In the genomic region with DNA sequence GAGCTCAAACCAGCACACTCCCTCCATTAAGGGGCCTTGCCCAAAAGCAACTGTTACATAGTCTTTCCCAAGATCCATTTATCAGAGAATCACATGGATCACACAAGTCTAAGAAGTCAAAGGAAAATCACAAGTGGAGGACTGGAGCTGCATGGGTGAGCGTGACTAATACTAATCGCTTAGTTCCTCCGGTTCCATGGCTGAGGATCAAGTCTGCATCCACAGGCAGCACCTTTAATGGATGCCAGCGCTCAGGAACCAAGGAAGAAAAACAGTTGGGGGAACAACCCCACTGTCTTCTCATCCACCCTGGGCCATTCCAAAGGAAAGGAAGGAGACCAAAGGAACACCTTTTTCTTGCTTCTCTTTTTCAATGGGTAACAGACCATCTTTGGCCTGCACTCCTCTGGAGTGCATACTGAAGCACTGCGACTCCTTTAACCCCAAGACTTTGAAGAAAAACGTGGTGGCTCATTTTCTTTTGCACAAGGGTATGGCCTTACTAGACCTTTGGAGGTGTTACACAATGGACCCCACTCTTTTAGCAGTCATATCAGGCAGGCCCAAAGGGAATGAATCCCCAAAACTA, we compare ENCODE assay signal across 1 cellular context.
A peak's percentile ranks its signal among the peaks of the same experiment; 100 is the strongest.
TF ChIP-seq lines count a peak whose summit lies in the region.

No MANE protein-coding gene starts in this region.

TF ChIP-seq in HepG2, 621 proteins besides CTCF, POLR2A, EP300 and RAD21:
- TF ChIP-seq NCOA2 (CRISPR knock-in tag; IDR thresholded peaks at IDR 0.05) (no peak), ZBTB20 (CRISPR knock-in tag; IDR thresholded peaks at IDR 0.05; ENCODE audit: borderline replicate concordance, low read depth) (no peak), SNAPC2 (CRISPR knock-in tag; IDR thresholded peaks at IDR 0.05) (no peak), ASH2L (IDR thresholded peaks at IDR 0.05; ENCODE audit: insufficient read length, low read depth, low read length) (no peak), SETDB1 (CRISPR knock-in tag; IDR thresholded peaks at IDR 0.05; ENCODE audit: borderline replicate concordance) (peak; percentile 96), ZNF569 (CRISPR knock-in tag; IDR thresholded peaks at IDR 0.05; ENCODE audit: borderline replicate concordance) (no peak), CBX5 (CRISPR knock-in tag; IDR thresholded peaks at IDR 0.05; ENCODE audit: borderline replicate concordance) (0 out of 2 replicates have a peak, but pooled peaks have one; percentile 51), TOPORS (CRISPR knock-in tag; IDR thresholded peaks at IDR 0.05) (peak; percentile 93), MTA3 (CRISPR knock-in tag; IDR thresholded peaks at IDR 0.05) (no peak), SKI (IDR thresholded peaks at IDR 0.05; ENCODE audit: partially characterized antibody) (no peak), ZFP36L1 (CRISPR knock-in tag; IDR thresholded peaks at IDR 0.05) (no peak), MXD4 (CRISPR knock-in tag; IDR thresholded peaks at IDR 0.05) (no peak), NFRKB (IDR thresholded peaks at IDR 0.05) (no peak), REL (CRISPR knock-in tag; conservative IDR thresholded peaks at IDR 0.05) (no peak), ZNF460 (CRISPR knock-in tag; IDR thresholded peaks at IDR 0.05; ENCODE audit: borderline replicate concordance) (no peak), ZNF766 (CRISPR knock-in tag; IDR thresholded peaks at IDR 0.05; ENCODE audit: borderline replicate concordance) (no peak), SUZ12 (IDR thresholded peaks at IDR 0.05; ENCODE audit: low read depth, low read length) (no peak), SMARCC2 (IDR thresholded peaks at IDR 0.05) (no peak), ZNF234 (CRISPR knock-in tag; conservative IDR thresholded peaks at IDR 0.05) (no peak), CBX1 (IDR thresholded peaks at IDR 0.05; ENCODE audit: low read depth) (peak; percentile 48), CHCHD3 (CRISPR knock-in tag; IDR thresholded peaks at IDR 0.05) (no peak), NBN (conservative IDR thresholded peaks at IDR 0.05) (no peak), HOXA7 (CRISPR knock-in tag; IDR thresholded peaks at IDR 0.05) (no peak), ZBTB1 (CRISPR knock-in tag; IDR thresholded peaks at IDR 0.05; ENCODE audit: borderline replicate concordance) (no peak), ZNF616 (CRISPR knock-in tag; IDR thresholded peaks at IDR 0.05; ENCODE audit: low read depth) (peak; percentile 100), FOXA1 (IDR thresholded peaks at IDR 0.05) (no peak), FOXA1 (CRISPR knock-in tag; IDR thresholded peaks at IDR 0.05) (no peak)
- TF ChIP-seq, protein P1, sequence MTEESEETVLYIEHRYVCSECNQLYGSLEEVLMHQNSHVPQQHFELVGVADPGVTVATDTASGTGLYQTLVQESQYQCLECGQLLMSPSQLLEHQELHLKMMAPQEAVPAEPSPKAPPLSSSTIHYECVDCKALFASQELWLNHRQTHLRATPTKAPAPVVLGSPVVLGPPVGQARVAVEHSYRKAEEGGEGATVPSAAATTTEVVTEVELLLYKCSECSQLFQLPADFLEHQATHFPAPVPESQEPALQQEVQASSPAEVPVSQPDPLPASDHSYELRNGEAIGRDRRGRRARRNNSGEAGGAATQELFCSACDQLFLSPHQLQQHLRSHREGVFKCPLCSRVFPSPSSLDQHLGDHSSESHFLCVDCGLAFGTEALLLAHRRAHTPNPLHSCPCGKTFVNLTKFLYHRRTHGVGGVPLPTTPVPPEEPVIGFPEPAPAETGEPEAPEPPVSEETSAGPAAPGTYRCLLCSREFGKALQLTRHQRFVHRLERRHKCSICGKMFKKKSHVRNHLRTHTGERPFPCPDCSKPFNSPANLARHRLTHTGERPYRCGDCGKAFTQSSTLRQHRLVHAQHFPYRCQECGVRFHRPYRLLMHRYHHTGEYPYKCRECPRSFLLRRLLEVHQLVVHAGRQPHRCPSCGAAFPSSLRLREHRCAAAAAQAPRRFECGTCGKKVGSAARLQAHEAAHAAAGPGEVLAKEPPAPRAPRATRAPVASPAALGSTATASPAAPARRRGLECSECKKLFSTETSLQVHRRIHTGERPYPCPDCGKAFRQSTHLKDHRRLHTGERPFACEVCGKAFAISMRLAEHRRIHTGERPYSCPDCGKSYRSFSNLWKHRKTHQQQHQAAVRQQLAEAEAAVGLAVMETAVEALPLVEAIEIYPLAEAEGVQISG (CRISPR knock-in tag; IDR thresholded peaks at IDR 0.05) = no peak
- TF ChIP-seq, protein P2, sequence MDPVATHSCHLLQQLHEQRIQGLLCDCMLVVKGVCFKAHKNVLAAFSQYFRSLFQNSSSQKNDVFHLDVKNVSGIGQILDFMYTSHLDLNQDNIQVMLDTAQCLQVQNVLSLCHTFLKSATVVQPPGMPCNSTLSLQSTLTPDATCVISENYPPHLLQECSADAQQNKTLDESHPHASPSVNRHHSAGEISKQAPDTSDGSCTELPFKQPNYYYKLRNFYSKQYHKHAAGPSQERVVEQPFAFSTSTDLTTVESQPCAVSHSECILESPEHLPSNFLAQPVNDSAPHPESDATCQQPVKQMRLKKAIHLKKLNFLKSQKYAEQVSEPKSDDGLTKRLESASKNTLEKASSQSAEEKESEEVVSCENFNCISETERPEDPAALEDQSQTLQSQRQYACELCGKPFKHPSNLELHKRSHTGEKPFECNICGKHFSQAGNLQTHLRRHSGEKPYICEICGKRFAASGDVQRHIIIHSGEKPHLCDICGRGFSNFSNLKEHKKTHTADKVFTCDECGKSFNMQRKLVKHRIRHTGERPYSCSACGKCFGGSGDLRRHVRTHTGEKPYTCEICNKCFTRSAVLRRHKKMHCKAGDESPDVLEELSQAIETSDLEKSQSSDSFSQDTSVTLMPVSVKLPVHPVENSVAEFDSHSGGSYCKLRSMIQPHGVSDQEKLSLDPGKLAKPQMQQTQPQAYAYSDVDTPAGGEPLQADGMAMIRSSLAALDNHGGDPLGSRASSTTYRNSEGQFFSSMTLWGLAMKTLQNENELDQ (CRISPR knock-in tag; IDR thresholded peaks at IDR 0.05; ENCODE audit: borderline replicate concordance) = no peak
- TF ChIP-seq, protein P3, sequence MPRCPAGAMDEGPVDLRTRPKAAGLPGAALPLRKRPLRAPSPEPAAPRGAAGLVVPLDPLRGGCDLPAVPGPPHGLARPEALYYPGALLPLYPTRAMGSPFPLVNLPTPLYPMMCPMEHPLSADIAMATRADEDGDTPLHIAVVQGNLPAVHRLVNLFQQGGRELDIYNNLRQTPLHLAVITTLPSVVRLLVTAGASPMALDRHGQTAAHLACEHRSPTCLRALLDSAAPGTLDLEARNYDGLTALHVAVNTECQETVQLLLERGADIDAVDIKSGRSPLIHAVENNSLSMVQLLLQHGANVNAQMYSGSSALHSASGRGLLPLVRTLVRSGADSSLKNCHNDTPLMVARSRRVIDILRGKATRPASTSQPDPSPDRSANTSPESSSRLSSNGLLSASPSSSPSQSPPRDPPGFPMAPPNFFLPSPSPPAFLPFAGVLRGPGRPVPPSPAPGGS (CRISPR knock-in tag; IDR thresholded peaks at IDR 0.05) = no peak
- TF ChIP-seq, protein P4, sequence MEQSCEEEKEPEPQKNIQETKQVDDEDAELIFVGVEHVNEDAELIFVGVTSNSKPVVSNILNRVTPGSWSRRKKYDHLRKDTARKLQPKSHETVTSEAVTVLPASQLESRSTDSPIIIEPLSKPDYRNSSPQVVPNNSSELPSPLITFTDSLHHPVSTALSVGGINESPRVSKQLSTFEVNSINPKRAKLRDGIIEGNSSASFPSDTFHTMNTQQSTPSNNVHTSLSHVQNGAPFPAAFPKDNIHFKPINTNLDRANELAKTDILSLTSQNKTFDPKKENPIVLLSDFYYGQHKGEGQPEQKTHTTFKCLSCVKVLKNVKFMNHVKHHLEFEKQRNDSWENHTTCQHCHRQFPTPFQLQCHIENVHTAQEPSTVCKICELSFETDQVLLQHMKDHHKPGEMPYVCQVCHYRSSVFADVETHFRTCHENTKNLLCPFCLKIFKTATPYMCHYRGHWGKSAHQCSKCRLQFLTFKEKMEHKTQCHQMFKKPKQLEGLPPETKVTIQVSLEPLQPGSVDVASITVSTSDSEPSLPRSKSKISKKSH (CRISPR knock-in tag; IDR thresholded peaks at IDR 0.05; ENCODE audit: borderline replicate concordance) = peak; percentile 63; the same call in 1 of the 2 replicates
- TF ChIP-seq, protein P5, sequence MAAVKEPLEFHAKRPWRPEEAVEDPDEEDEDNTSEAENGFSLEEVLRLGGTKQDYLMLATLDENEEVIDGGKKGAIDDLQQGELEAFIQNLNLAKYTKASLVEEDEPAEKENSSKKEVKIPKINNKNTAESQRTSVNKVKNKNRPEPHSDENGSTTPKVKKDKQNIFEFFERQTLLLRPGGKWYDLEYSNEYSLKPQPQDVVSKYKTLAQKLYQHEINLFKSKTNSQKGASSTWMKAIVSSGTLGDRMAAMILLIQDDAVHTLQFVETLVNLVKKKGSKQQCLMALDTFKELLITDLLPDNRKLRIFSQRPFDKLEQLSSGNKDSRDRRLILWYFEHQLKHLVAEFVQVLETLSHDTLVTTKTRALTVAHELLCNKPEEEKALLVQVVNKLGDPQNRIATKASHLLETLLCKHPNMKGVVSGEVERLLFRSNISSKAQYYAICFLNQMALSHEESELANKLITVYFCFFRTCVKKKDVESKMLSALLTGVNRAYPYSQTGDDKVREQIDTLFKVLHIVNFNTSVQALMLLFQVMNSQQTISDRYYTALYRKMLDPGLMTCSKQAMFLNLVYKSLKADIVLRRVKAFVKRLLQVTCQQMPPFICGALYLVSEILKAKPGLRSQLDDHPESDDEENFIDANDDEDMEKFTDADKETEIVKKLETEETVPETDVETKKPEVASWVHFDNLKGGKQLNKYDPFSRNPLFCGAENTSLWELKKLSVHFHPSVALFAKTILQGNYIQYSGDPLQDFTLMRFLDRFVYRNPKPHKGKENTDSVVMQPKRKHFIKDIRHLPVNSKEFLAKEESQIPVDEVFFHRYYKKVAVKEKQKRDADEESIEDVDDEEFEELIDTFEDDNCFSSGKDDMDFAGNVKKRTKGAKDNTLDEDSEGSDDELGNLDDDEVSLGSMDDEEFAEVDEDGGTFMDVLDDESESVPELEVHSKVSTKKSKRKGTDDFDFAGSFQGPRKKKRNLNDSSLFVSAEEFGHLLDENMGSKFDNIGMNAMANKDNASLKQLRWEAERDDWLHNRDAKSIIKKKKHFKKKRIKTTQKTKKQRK (IDR thresholded peaks at IDR 0.05; ENCODE audit: low read length) = 0 out of 2 replicates have a peak, but pooled peaks have one; percentile 31
- TF ChIP-seq, protein P6, sequence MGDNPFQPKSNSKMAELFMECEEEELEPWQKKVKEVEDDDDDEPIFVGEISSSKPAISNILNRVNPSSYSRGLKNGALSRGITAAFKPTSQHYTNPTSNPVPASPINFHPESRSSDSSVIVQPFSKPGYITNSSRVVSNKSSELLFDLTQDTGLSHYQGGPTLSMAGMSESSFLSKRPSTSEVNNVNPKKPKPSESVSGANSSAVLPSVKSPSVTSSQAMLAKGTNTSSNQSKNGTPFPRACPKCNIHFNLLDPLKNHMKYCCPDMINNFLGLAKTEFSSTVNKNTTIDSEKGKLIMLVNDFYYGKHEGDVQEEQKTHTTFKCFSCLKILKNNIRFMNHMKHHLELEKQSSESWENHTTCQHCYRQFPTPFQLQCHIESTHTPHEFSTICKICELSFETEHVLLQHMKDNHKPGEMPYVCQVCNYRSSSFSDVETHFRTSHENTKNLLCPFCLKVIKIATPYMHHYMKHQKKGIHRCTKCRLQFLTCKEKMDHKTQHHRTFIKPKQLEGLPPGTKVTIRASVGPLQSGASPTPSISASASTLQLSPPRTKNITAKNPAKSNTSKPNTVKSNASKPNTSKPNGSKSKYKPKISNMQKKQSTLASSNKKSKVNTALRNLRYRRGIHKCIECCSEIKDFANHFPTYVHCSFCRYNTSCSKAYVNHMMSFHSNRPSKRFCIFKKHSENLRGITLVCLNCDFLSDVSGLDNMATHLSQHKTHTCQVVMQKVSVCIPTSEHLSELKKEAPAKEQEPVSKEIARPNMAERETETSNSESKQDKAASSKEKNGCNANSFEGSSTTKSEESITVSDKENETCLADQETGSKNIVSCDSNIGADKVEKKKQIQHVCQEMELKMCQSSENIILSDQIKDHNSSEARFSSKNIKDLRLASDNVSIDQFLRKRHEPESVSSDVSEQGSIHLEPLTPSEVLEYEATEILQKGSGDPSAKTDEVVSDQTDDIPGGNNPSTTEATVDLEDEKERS (CRISPR knock-in tag; IDR thresholded peaks at IDR 0.05) = peak; percentile 83; the same call in 1 of the 2 replicates
- TF ChIP-seq, protein P7, sequence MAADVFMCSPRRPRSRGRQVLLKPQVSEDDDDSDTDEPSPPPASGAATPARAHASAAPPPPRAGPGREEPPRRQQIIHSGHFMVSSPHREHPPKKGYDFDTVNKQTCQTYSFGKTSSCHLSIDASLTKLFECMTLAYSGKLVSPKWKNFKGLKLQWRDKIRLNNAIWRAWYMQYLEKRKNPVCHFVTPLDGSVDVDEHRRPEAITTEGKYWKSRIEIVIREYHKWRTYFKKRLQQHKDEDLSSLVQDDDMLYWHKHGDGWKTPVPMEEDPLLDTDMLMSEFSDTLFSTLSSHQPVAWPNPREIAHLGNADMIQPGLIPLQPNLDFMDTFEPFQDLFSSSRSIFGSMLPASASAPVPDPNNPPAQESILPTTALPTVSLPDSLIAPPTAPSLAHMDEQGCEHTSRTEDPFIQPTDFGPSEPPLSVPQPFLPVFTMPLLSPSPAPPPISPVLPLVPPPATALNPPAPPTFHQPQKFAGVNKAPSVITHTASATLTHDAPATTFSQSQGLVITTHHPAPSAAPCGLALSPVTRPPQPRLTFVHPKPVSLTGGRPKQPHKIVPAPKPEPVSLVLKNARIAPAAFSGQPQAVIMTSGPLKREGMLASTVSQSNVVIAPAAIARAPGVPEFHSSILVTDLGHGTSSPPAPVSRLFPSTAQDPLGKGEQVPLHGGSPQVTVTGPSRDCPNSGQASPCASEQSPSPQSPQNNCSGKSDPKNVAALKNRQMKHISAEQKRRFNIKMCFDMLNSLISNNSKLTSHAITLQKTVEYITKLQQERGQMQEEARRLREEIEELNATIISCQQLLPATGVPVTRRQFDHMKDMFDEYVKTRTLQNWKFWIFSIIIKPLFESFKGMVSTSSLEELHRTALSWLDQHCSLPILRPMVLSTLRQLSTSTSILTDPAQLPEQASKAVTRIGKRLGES (CRISPR knock-in tag; IDR thresholded peaks at IDR 0.05; ENCODE audit: borderline replicate concordance) = no peak
